In the genomic region with DNA sequence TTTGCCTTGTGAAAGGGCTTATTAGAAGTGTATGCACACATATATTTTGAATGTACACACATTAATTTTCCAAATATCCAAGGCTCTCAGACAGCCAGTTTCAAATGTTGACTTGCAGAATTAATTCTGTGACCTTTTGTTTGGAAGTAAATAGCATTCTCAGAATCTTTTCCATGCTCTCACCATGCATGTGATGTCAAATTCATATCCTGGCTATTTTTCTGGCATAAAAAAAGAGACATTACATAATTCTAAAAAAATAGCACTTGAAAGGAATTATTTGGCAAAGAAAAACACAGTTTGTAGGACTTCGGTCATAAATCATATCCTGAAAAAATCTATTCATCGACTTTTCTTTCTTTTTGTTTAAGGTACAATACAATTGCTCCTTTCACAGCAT, we compare ENCODE assay signal across 16 cellular contexts.
"Had no signal": no experiment of that assay in that cellular context is flagged by ENCODE, and none has a peak within 500 bp of the region (broad histone marks: within the 10 kb centered on the region; RNA-seq: fewer than 3 reads in every experiment).

No MANE protein-coding gene starts in this region.

- H3K4me3 ChIP-seq: mucosa of descending colon had no signal

- H3K27ac ChIP-seq: epithelial cell of prostate had no signal

- ATAC-seq: activated T-cell treated with anti-CD3 and anti-CD28 coated beads, Interleukin-2, amount 50 U/mL, for 72 hours; mucosa of descending colon; naive thymus-derived CD8-positive, alpha-beta T cell had no signal

- H3K9me3 ChIP-seq: mucosa of descending colon had no signal

- DNase-seq: activated CD4-positive, alpha-beta T cell treated with anti-CD3 and anti-CD28 coated beads, Interleukin-2, amount 10 ng/mL, durations not matched to agents 24 days and 14 days; activated CD4-positive, CD25-positive, alpha-beta regulatory T cell; activated CD8-positive, alpha-beta memory T cell treated with anti-CD3 and anti-CD28 coated beads, Interleukin-2, amount 50 U/mL, for 48 hours; activated gamma-delta T cell; activated T-cell treated with anti-CD3 and anti-CD28 coated beads, Interleukin-2, amount 50 U/mL, for 72 hours; dermis blood vessel endothelial cell; mammary epithelial cell; mucosa of descending colon; naive thymus-derived CD8-positive, alpha-beta T cell; posterior cingulate gyrus; small intestine; stimulated activated CD4-positive, alpha-beta T cell treated with anti-CD3 and anti-CD28 coated beads, Interleukin-4, amount 100 ng/mL, for 4 hours; stimulated activated CD8-positive, alpha-beta memory T cell treated with anti-CD3 and anti-CD28 coated beads, Interleukin-4, amount 100 ng/mL, for 48 hours; stimulated activated naive CD4-positive, alpha-beta T cell treated with Interleukin-2 at 50 U/mL for 16 hours; trophoblast cell had no signal
